8 cellular contexts compared by ENCODE assay signal in genomic region chr17:36602924-36603384, GRCh38. TPM values are rescaled to one million over a fixed set of nuclear protein-coding genes. Genes with fewer than 3 reads are reported as not detected.
DNase-seq lines count a peak whose midpoint lies in the region; ATAC-seq and TF ChIP-seq lines count a peak whose summit lies in the region.

No MANE protein-coding gene starts in this region.

- TF ChIP-seq CTCF in BJ (IDR thresholded peaks at IDR 0.05; ENCODE audit: insufficient read depth, low read depth, low read length) (peak; percentile 91), HEK293 (tag by site-specific recombination; IDR thresholded peaks at IDR 0.05) (peak; percentile 65), endodermal cell (conservative IDR thresholded peaks at IDR 0.05) (peak; percentile 98)

- ATAC-seq in GM18517 (IDR thresholded peaks at IDR 0.05; ENCODE audit: unreplicated experiment) = no peak

- H3K27me3 Mint-ChIP-seq in endodermal cell (ENCODE audit: insufficient read depth) = no peaks in the 10 kb centered on the region

- H3K27ac Mint-ChIP-seq in endodermal cell = peak overlapping the region; percentile 84

- H3K9me3 Mint-ChIP-seq in endodermal cell = no peaks in the 10 kb centered on the region

- H3K9ac ChIP-seq in endodermal cell (ENCODE audit: extremely low read depth, low read length, poor library complexity, severe bottlenecking) = peak overlapping the region; percentile 78
- H3K9ac ChIP-seq in mucosa of rectum (ENCODE audit: low read depth in 1 of 2, low read length in 2 of 2) = peak overlapping the region; percentile 88 to 95

- H3K27ac ChIP-seq in HEK293 (ENCODE audit: extremely low read depth, low read depth, low read length) (no peak overlapping the region), endodermal cell (ENCODE audit: low read depth, low read length) (no peak overlapping the region), mucosa of rectum (ENCODE audit: low read depth in 2 of 2, low read length in 2 of 2) (peak overlapping the region in 1 of 2 donors; percentile 85)

- peaks cover 24% of the 10 kb centered on the region for H3K36me3 Mint-ChIP-seq in endodermal cell (ENCODE audit: low read depth)

- peak overlapping the region; percentile 80 for H3K4me3 Mint-ChIP-seq in endodermal cell

- CTCF ChIA-PET in BJ (lab: Yijun Ruan, JAX) = interaction anchor here (0.6 to 4.1 kb wide), 24 partner anchors 8 to 770 kb away, joined by 3 to 48 read pairs (median 4); no protein-coding TSS in a partner anchor
- CTCF ChIA-PET in HEK293 (lab: Yijun Ruan, JAX) = interaction anchor here (0.6 to 3.9 kb wide), 46 partner anchors 8 to 1730 kb away, joined by 3 to 45 read pairs (median 4); partner anchors contain the start of genes DHRS11, MYO19 and PIGW

- H3K27me3 ChIP-seq in BJ (ENCODE audit: control insufficient read depth, insufficient read depth, low read length) = no peaks in the 10 kb centered on the region
- H3K27me3 ChIP-seq in endodermal cell (ENCODE audit: control insufficient read depth, insufficient read depth, low read length, poor library complexity, severe bottlenecking) = no peaks in the 10 kb centered on the region
- no peaks in the 10 kb centered on the region for H3K27me3 ChIP-seq in mucosa of rectum (ENCODE audit: control insufficient read depth in 2 of 2, insufficient read depth in 2 of 2, low read length in 2 of 2)

- H3K4me3 ChIP-seq in BJ (ENCODE audit: low read depth, low read length) (peak overlapping the region; percentile 92), HEK293 (ENCODE audit: low read depth, low read length) (peak overlapping the region; percentile 88), endodermal cell (ENCODE audit: low read length) (peak overlapping the region; percentile 93), mucosa of rectum (ENCODE audit: low read length in 2 of 2) (peak overlapping the region; percentile 94 to 96)

- H3K4me1 ChIP-seq in HEK293 (ENCODE audit: control insufficient read depth, insufficient read depth, low read length) (peaks cover 9% of the 10 kb centered on the region; the same call in 1 of the 2 replicates), endodermal cell (ENCODE audit: control insufficient read depth, insufficient read depth, low read length) (peaks cover 6% of the 10 kb centered on the region), mucosa of rectum (ENCODE audit: control insufficient read depth in 2 of 2, insufficient read depth in 2 of 2, low read length in 2 of 2) (peaks cover 36 to 43% of the 10 kb centered on the region in 2 donors)

- H3K9me3 ChIP-seq in HEK293 (ENCODE audit: control insufficient read depth, insufficient read depth, low read depth, low read length) = no peaks in the 10 kb centered on the region
- H3K9me3 ChIP-seq in endodermal cell (ENCODE audit: control insufficient read depth, low read length) = no peaks in the 10 kb centered on the region
- H3K9me3 ChIP-seq in mucosa of rectum (ENCODE audit: control insufficient read depth in 2 of 2, low read length in 2 of 2) = no peaks in the 10 kb centered on the region

- 0 to 10% methylated on average over 3 to 5 of the region's 5 CpGs for WGBS in endodermal cell (ENCODE audit: insufficient coverage in 1 of 2, insufficient read length in 1 of 2), 2 experiments

- H3K36me3 ChIP-seq in BJ (ENCODE audit: control insufficient read depth, insufficient read depth, low read length) (peaks cover 5% of the 10 kb centered on the region), HEK293 (ENCODE audit: control insufficient read depth in 2 of 2, insufficient read depth in 1 of 2, low read length in 2 of 2) (peaks cover 4 to 36% of the 10 kb centered on the region in 2 experiments; a peak in 2 of 3 replicates), endodermal cell (ENCODE audit: control insufficient read depth, insufficient read depth, low read length) (peaks cover 15% of the 10 kb centered on the region), mucosa of rectum (ENCODE audit: control insufficient read depth in 2 of 2, insufficient read depth in 2 of 2, low read length in 2 of 2) (peaks cover 6 to 7% of the 10 kb centered on the region in 2 donors)

- DNase-seq in BJ (ENCODE audit: low read depth) = no peak
- DNase-seq in NCI-H82 treated with DMSO at 0.1 percent for 48 hours (lab: John Stamatoyannopoulos, UW; ENCODE audit: unreplicated experiment) = peak; percentile 67
- peak; percentile 31 to 41 (median 40) for DNase-seq in activated CD8-positive, alpha-beta memory T cell treated with anti-CD3 and anti-CD28 coated beads for 48 hours (ENCODE audit: low read depth in 2 of 3, low spot score in 2 of 3)
- DNase-seq in endodermal cell = peak; percentile 92
- DNase-seq in stimulated activated CD8-positive, alpha-beta memory T cell treated with anti-CD3 and anti-CD28 coated beads, Interleukin-7, amount 100 ng/mL, for 1 hour (ENCODE audit: low read depth in 2 of 2) = peak; percentile 26 to 39

- POLR2A ChIA-PET in BJ (lab: Charles Lee) = no interaction called here
- POLR2A ChIA-PET in HEK293 (lab: Yijun Ruan, JAX) = interaction anchor here (0.6 to 3.2 kb wide), 15 partner anchors 10 to 1168 kb away, joined by 3 to 70 read pairs (median 4); partner anchors contain the start of genes AATF, DHRS11, MYO19 and PIGW

- peaks cover 21% of the 10 kb centered on the region for H3K4me1 Mint-ChIP-seq in endodermal cell

TF ChIP-seq in HEK293, 187 proteins besides CTCF, POLR2A, EP300 and RAD21 (continues in another document):
- TF ChIP-seq ZNF510 (tag by site-specific recombination; IDR thresholded peaks at IDR 0.05; ENCODE audit: insufficient replicate concordance) (no peak), ZBTB17 (tag by site-specific recombination; IDR thresholded peaks at IDR 0.05) (no peak), ZNF549 (tag by site-specific recombination; IDR thresholded peaks at IDR 0.05) (no peak), ZNF366 (tag by site-specific recombination; conservative IDR thresholded peaks at IDR 0.05) (no peak), ZFP69B (tag by site-specific recombination; IDR thresholded peaks at IDR 0.05) (peak; percentile 86), ZNF521 (tag by site-specific recombination; IDR thresholded peaks at IDR 0.05) (no peak), ZFHX2 (tag by site-specific recombination; conservative IDR thresholded peaks at IDR 0.05) (no peak), ZBTB20 (tag by site-specific recombination; IDR thresholded peaks at IDR 0.05) (no peak)
- TF ChIP-seq, protein P1, sequence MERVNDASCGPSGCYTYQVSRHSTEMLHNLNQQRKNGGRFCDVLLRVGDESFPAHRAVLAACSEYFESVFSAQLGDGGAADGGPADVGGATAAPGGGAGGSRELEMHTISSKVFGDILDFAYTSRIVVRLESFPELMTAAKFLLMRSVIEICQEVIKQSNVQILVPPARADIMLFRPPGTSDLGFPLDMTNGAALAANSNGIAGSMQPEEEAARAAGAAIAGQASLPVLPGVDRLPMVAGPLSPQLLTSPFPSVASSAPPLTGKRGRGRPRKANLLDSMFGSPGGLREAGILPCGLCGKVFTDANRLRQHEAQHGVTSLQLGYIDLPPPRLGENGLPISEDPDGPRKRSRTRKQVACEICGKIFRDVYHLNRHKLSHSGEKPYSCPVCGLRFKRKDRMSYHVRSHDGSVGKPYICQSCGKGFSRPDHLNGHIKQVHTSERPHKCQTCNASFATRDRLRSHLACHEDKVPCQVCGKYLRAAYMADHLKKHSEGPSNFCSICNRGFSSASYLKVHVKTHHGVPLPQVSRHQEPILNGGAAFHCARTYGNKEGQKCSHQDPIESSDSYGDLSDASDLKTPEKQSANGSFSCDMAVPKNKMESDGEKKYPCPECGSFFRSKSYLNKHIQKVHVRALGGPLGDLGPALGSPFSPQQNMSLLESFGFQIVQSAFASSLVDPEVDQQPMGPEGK (tag by site-specific recombination; IDR thresholded peaks at IDR 0.05) = peak; percentile 79
- TF ChIP-seq, protein P2, sequence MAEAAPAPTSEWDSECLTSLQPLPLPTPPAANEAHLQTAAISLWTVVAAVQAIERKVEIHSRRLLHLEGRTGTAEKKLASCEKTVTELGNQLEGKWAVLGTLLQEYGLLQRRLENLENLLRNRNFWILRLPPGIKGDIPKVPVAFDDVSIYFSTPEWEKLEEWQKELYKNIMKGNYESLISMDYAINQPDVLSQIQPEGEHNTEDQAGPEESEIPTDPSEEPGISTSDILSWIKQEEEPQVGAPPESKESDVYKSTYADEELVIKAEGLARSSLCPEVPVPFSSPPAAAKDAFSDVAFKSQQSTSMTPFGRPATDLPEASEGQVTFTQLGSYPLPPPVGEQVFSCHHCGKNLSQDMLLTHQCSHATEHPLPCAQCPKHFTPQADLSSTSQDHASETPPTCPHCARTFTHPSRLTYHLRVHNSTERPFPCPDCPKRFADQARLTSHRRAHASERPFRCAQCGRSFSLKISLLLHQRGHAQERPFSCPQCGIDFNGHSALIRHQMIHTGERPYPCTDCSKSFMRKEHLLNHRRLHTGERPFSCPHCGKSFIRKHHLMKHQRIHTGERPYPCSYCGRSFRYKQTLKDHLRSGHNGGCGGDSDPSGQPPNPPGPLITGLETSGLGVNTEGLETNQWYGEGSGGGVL (tag by site-specific recombination; IDR thresholded peaks at IDR 0.05) = peak; percentile 86
- TF ChIP-seq, protein P3, sequence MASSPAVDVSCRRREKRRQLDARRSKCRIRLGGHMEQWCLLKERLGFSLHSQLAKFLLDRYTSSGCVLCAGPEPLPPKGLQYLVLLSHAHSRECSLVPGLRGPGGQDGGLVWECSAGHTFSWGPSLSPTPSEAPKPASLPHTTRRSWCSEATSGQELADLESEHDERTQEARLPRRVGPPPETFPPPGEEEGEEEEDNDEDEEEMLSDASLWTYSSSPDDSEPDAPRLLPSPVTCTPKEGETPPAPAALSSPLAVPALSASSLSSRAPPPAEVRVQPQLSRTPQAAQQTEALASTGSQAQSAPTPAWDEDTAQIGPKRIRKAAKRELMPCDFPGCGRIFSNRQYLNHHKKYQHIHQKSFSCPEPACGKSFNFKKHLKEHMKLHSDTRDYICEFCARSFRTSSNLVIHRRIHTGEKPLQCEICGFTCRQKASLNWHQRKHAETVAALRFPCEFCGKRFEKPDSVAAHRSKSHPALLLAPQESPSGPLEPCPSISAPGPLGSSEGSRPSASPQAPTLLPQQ (tag by site-specific recombination; IDR thresholded peaks at IDR 0.05) = peak; percentile 97

RNA-seq across cellular contexts. Expression of gene MRM1, which starts 1.6 kb away (rescaled TPM):
- polyA plus RNA-seq in BJ (2011; rRNA removed) = 3.0 and 3.9 TPM in 2 replicates
- polyA minus RNA-seq in BJ (2011; rRNA and poly(A)+ RNA removed) = 1.3 and 1.9 TPM in 2 replicates
- 10 to 100 TPM; 10.7 to 11.4 TPM for total RNA-seq in endodermal cell
- polyA plus RNA-seq in endodermal cell (2013, experiment 1 of 2) = 2.4 TPM
- 1.7 TPM for polyA plus RNA-seq in endodermal cell (2013, experiment 2 of 2)

RNA-seq across cellular contexts. Expression of gene DHRS11, which starts 11.3 kb away (rescaled TPM):
- 5.4 and 8.5 TPM in 2 replicates for polyA plus RNA-seq in BJ (2011; rRNA removed)
- polyA minus RNA-seq in BJ (2011; rRNA and poly(A)+ RNA removed) = 4.7 and 7.6 TPM in 2 replicates
- 10 to 100 TPM; 25.5 to 28.5 TPM for total RNA-seq in endodermal cell
- polyA plus RNA-seq in endodermal cell (2013, experiment 1 of 2) = 20.2 TPM
- polyA plus RNA-seq in endodermal cell (2013, experiment 2 of 2) = 19.2 TPM

RNA-seq across cellular contexts. Expression of gene GGNBP2, which starts 58.2 kb away (rescaled TPM):
- 73.7 and 79.8 TPM in 2 replicates for polyA plus RNA-seq in BJ (2011; rRNA removed)
- 59.2 and 64.3 TPM in 2 replicates for polyA minus RNA-seq in BJ (2011; rRNA and poly(A)+ RNA removed)
- total RNA-seq in endodermal cell = 10 to 100 TPM; 56.8 to 61.6 TPM
- polyA plus RNA-seq in endodermal cell (2013, experiment 1 of 2) = 61.1 TPM
- polyA plus RNA-seq in endodermal cell (2013, experiment 2 of 2) = 57.6 TPM
